19 cellular contexts compared by ENCODE assay signal in genomic region chr16:31001507-31002251, GRCh38. TPM values are rescaled to one million over a fixed set of nuclear protein-coding genes. Genes with fewer than 3 reads are reported as not detected.
DNase-seq lines count a peak whose midpoint lies in the region; ATAC-seq and TF ChIP-seq lines count a peak whose summit lies in the region.
"Had no signal": no experiment of that assay in that cellular context is flagged by ENCODE, and none has a peak within 500 bp of the region (broad histone marks: within the 10 kb centered on the region; RNA-seq: fewer than 3 reads in every experiment).

No MANE protein-coding gene starts in this region.

- POLR2A ChIA-PET in WTC11 (lab: Charles Lee), result no interaction called here

- ATAC-seq in WTC11 (no peak), esophagus mucosa (peak; percentile 8), GM18909 (IDR thresholded peaks at IDR 0.05; ENCODE audit: poor library complexity, unreplicated experiment) (no peak), HG03135 (IDR thresholded peaks at IDR 0.05; ENCODE audit: unreplicated experiment) (no peak)
- ATAC-seq: naive thymus-derived CD4-positive, alpha-beta T cell; stimulated activated memory B cell treated with anti-CD40 and anti-IgM and Interleukin-4, amounts not matched to agents 10 μg/mL and 1 μg/mL and 100 μg/mL, for 72 hours had no signal

- no peak overlapping the region for H3K4me3 Mint-ChIP-seq in WTC11
- H3K4me3 Mint-ChIP-seq: activated CD4-positive, alpha-beta memory T cell treated with anti-CD3 and anti-CD28 coated beads for 36 hours; CD14-positive monocyte; naive thymus-derived CD4-positive, alpha-beta T cell; stimulated activated memory B cell treated with anti-CD40 and anti-IgM and Interleukin-4, amounts not matched to agents 10 μg/mL and 1 μg/mL and 100 μg/mL, for 72 hours had no signal

- peak overlapping the region in 18 of 21 experiments; percentile 26 to 89 (median 74) for H3K27ac ChIP-seq in skin epidermis
- H3K27ac ChIP-seq: cardiac muscle cell, epithelial cell of prostate, thoracic aorta had no signal

- H3K27me3 Mint-ChIP-seq in WTC11 (ENCODE audit: low read depth), result peaks cover 7% of the 10 kb centered on the region; the same call in 1 of the 2 replicates
- H3K27me3 Mint-ChIP-seq: activated CD4-positive, alpha-beta memory T cell treated with anti-CD3 and anti-CD28 coated beads for 36 hours had no signal

- H3K27ac Mint-ChIP-seq in WTC11, result peak overlapping the region; percentile 76; the same call in 1 of the 2 replicates
- H3K27ac Mint-ChIP-seq: activated CD4-positive, alpha-beta memory T cell treated with anti-CD3 and anti-CD28 coated beads for 36 hours; naive thymus-derived CD4-positive, alpha-beta T cell; stimulated activated memory B cell treated with anti-CD40 and anti-IgM and Interleukin-4, amounts not matched to agents 10 μg/mL and 1 μg/mL and 100 μg/mL, for 72 hours had no signal

- no peaks in the 10 kb centered on the region for H3K9me3 Mint-ChIP-seq in WTC11
- H3K9me3 Mint-ChIP-seq: activated CD4-positive, alpha-beta memory T cell treated with anti-CD3 and anti-CD28 coated beads for 36 hours; CD14-positive monocyte; naive thymus-derived CD4-positive, alpha-beta T cell; stimulated activated memory B cell treated with anti-CD40 and anti-IgM and Interleukin-4, amounts not matched to agents 10 μg/mL and 1 μg/mL and 100 μg/mL, for 72 hours had no signal

- CTCF ChIA-PET in WTC11 (lab: Charles Lee), result interaction anchor here (0.9 to 2.6 kb wide), 2 partner anchors 17 to 140 kb away, joined by 3 to 12 read pairs; partner anchors contain the start of gene HSD3B7

- DNase-seq in WTC11 (ENCODE audit: low spot score) (no peak), DMS 273 (lab: John Stamatoyannopoulos, UW; ENCODE audit: unreplicated experiment) (no peak)
- DNase-seq: activated CD4-positive, alpha-beta memory T cell treated with anti-CD3 and anti-CD28 coated beads for 36 hours; activated gamma-delta T cell treated with Interleukin-2 at 50 U/mL for 16 hours; HCEC 1CT; kidney; mesenchymal stem cell; naive thymus-derived CD4-positive, alpha-beta T cell; NCI-H510A treated with DMSO at 0.1 percent for 48 hours; SK-N-SH had no signal

- H3K4me1 Mint-ChIP-seq in WTC11, result peaks cover 11% of the 10 kb centered on the region

- peak overlapping the region in 6 of 7 experiments; percentile 1 to 39 (median 8) for H3K4me3 ChIP-seq in skin epidermis
- H3K4me3 ChIP-seq: cardiac muscle cell, thoracic aorta had no signal

- no peak for TF ChIP-seq CTCF in WTC11 (IDR thresholded peaks at IDR 0.05)

- no peaks in the 10 kb centered on the region for H3K36me3 Mint-ChIP-seq in WTC11
- H3K36me3 Mint-ChIP-seq: activated CD4-positive, alpha-beta memory T cell treated with anti-CD3 and anti-CD28 coated beads for 36 hours; CD14-positive monocyte; naive thymus-derived CD4-positive, alpha-beta T cell; stimulated activated memory B cell treated with anti-CD40 and anti-IgM and Interleukin-4, amounts not matched to agents 10 μg/mL and 1 μg/mL and 100 μg/mL, for 72 hours had no signal

TF ChIP-seq in WTC11, 78 proteins besides CTCF, POLR2A, EP300 and RAD21:
- TF ChIP-seq, protein P1, sequence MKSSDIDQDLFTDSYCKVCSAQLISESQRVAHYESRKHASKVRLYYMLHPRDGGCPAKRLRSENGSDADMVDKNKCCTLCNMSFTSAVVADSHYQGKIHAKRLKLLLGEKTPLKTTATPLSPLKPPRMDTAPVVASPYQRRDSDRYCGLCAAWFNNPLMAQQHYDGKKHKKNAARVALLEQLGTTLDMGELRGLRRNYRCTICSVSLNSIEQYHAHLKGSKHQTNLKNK (CRISPR knock-in tag; IDR thresholded peaks at IDR 0.05), result no peak
- TF ChIP-seq ZNF423 (CRISPR knock-in tag; IDR thresholded peaks at IDR 0.05) (no peak), ZBTB43 (CRISPR knock-in tag; IDR thresholded peaks at IDR 0.05) (no peak), CREB1 (CRISPR knock-in tag; IDR thresholded peaks at IDR 0.05) (no peak), ZNF121 (CRISPR knock-in tag; IDR thresholded peaks at IDR 0.05) (no peak), E2F1 (CRISPR knock-in tag; IDR thresholded peaks at IDR 0.05) (no peak), SMAD4 (CRISPR knock-in tag; IDR thresholded peaks at IDR 0.05) (no peak), FOXP1 (CRISPR knock-in tag; IDR thresholded peaks at IDR 0.05; ENCODE audit: borderline replicate concordance) (no peak), ATF2 (CRISPR knock-in tag; IDR thresholded peaks at IDR 0.05; ENCODE audit: borderline replicate concordance, low read depth) (no peak), ZBTB21 (CRISPR knock-in tag; IDR thresholded peaks at IDR 0.05; ENCODE audit: borderline replicate concordance) (no peak), ETV6 (CRISPR knock-in tag; IDR thresholded peaks at IDR 0.05) (no peak), ZNF263 (CRISPR knock-in tag; IDR thresholded peaks at IDR 0.05; ENCODE audit: low read depth) (no peak), CREM (CRISPR knock-in tag; IDR thresholded peaks at IDR 0.05) (no peak)
- TF ChIP-seq, protein P2, sequence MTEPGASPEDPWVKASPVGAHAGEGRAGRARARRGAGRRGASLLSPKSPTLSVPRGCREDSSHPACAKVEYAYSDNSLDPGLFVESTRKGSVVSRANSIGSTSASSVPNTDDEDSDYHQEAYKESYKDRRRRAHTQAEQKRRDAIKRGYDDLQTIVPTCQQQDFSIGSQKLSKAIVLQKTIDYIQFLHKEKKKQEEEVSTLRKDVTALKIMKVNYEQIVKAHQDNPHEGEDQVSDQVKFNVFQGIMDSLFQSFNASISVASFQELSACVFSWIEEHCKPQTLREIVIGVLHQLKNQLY (CRISPR knock-in tag; IDR thresholded peaks at IDR 0.05), result no peak
- TF ChIP-seq, protein P3, sequence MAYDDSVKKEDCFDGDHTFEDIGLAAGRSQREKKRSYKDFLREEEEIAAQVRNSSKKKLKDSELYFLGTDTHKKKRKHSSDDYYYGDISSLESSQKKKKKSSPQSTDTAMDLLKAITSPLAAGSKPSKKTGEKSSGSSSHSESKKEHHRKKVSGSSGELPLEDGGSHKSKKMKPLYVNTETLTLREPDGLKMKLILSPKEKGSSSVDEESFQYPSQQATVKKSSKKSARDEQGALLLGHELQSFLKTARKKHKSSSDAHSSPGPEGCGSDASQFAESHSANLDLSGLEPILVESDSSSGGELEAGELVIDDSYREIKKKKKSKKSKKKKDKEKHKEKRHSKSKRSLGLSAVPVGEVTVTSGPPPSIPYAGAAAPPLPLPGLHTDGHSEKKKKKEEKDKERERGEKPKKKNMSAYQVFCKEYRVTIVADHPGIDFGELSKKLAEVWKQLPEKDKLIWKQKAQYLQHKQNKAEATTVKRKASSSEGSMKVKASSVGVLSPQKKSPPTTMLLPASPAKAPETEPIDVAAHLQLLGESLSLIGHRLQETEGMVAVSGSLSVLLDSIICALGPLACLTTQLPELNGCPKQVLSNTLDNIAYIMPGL (CRISPR knock-in tag; IDR thresholded peaks at IDR 0.05), result no peak

RNA-seq across cellular contexts. Expression of gene STX1B, which starts 8.8 kb away (rescaled TPM):
- total RNA-seq in WTC11 (2021) (15.9 to 20.5 TPM (median 19.9 TPM) in 3 replicates), esophagus mucosa (0.80 TPM)

RNA-seq across cellular contexts. Expression of gene HSD3B7, which starts 16.7 kb away (rescaled TPM):
- total RNA-seq in WTC11 (2021) (4.1 to 4.5 TPM (median 4.5 TPM) in 3 replicates), esophagus mucosa (14.5 TPM)

RNA-seq across cellular contexts. Expression of gene STX4, which starts 31.7 kb away (rescaled TPM):
- total RNA-seq in WTC11 (2021), result 31.3 to 38.4 TPM (median 32.5 TPM) in 3 replicates
- total RNA-seq in esophagus mucosa, result 42.8 TPM

RNA-seq across cellular contexts. Expression of gene SETD1A, which starts 44.1 kb away (rescaled TPM):
- 29.3 to 31.1 TPM (median 29.4 TPM) in 3 replicates for total RNA-seq in WTC11 (2021)
- 8.2 TPM for total RNA-seq in esophagus mucosa

RNA-seq across cellular contexts. Expression of gene ORAI3, which starts 52.8 kb away (rescaled TPM):
- total RNA-seq in WTC11 (2021) (10.8 to 13.5 TPM (median 13.2 TPM) in 3 replicates), esophagus mucosa (9.8 TPM)
